Comparison of ENCODE assay signal across 16 cellular contexts in genomic region chr7:38584443-38585210, GRCh38. TPM values are rescaled to one million over a fixed set of nuclear protein-coding genes. Genes with fewer than 3 reads are reported as not detected.
DNase-seq lines count a peak whose midpoint lies in the region; ATAC-seq and TF ChIP-seq lines count a peak whose summit lies in the region.
"Had no signal": no experiment of that assay in that cellular context is flagged by ENCODE, and none has a peak within 500 bp of the region (broad histone marks: within the 10 kb centered on the region; RNA-seq: fewer than 3 reads in every experiment).

No MANE protein-coding gene starts in this region.

- CTCF ChIA-PET in PC-9 (lab: Charles Lee) = no interaction called here

- no peak overlapping the region for H3K4me2 ChIP-seq in PC-9
- H3K4me2 ChIP-seq: hepatocyte had no signal

- no peaks in the 10 kb centered on the region for H3K79me2 ChIP-seq in PC-9 (ENCODE audit: low read depth)
- H3K79me2 ChIP-seq: hepatocyte had no signal

- H3K27me3 ChIP-seq in left ventricle myocardium inferior (ENCODE audit: low read depth) = no peaks in the 10 kb centered on the region
- H3K27me3 ChIP-seq in PC-9 (ENCODE audit: insufficient read depth, low read depth) = peaks cover 45% of the 10 kb centered on the region
- H3K27me3 ChIP-seq: hepatocyte had no signal

- TF ChIP-seq CTCF in astrocyte of the spinal cord (IDR thresholded peaks at IDR 0.05; ENCODE audit: low read depth, low read length) (no peak), left ventricle myocardium inferior (IDR thresholded peaks at IDR 0.05; ENCODE audit: borderline replicate concordance) (no peak), PC-9 (conservative IDR thresholded peaks at IDR 0.05) (no peak)

- no peak overlapping the region for H3K27ac ChIP-seq in left ventricle myocardium inferior (replicated peaks)
- H3K27ac ChIP-seq in PC-9 = no peak overlapping the region
- H3K27ac ChIP-seq: hepatocyte, psoas muscle had no signal

- no peaks in the 10 kb centered on the region for H3K9me2 ChIP-seq in PC-9 (ENCODE audit: insufficient read depth)

- H3K9me3 ChIP-seq in left ventricle myocardium inferior (replicated peaks) = no peaks in the 10 kb centered on the region
- no peaks in the 10 kb centered on the region for H3K9me3 ChIP-seq in PC-9 (ENCODE audit: insufficient read depth, low read depth)
- H3K9me3 ChIP-seq: psoas muscle had no signal

- intact Hi-C loops in left ventricle myocardium inferior (cut with micrococcal nuclease) = no loop called here
- intact Hi-C loops in PC-9 (cut with micrococcal nuclease; ENCODE audit: unreplicated experiment) = no loop called here

- H3K4me3 ChIP-seq in astrocyte of the spinal cord (ENCODE audit: low read depth, low read length) = no peak overlapping the region
- H3K4me3 ChIP-seq in left ventricle myocardium inferior = peak overlapping the region; percentile 21
- H3K4me3 ChIP-seq in PC-9 = no peak overlapping the region
- H3K4me3 ChIP-seq: hepatocyte, psoas muscle had no signal

- no TSS peak for BruUV-seq in PC-9 (replicated peaks; lab: Mats Ljungman, UMichigan)

- POLR2A ChIA-PET in PC-9 (lab: Charles Lee; ENCODE audit: unreplicated experiment) = no interaction called here

- H3K36me3 ChIP-seq in left ventricle myocardium inferior (no peaks in the 10 kb centered on the region), PC-9 (ENCODE audit: low read depth) (no peaks in the 10 kb centered on the region)

- no peaks in the 10 kb centered on the region for H3F3A ChIP-seq in PC-9 (ENCODE audit: insufficient read depth, low read depth)

- no peaks in the 10 kb centered on the region for H4K20me1 ChIP-seq in PC-9 (ENCODE audit: insufficient read depth)

- ATAC-seq in GM21390 (IDR thresholded peaks at IDR 0.05; ENCODE audit: unreplicated experiment) = no peak
- ATAC-seq: activated CD8-positive, alpha-beta T cell treated with anti-CD3 and anti-CD28 coated beads for 36 hours had no signal

- no peak overlapping the region for H2AFZ ChIP-seq in PC-9
- H2AFZ ChIP-seq: hepatocyte had no signal

- peaks cover 20% of the 10 kb centered on the region for H3K4me1 ChIP-seq in left ventricle myocardium inferior
- no peaks in the 10 kb centered on the region for H3K4me1 ChIP-seq in PC-9 (replicated peaks; ENCODE audit: insufficient read depth)
- H3K4me1 ChIP-seq: psoas muscle had no signal

- in situ Hi-C loops in astrocyte of the spinal cord (cut with HindIII; ENCODE audit: low sequenced_read_pairs) = no loop called here

- DNase-seq in A172 (ENCODE audit: low spot score) = peak; percentile 98
- peak; percentile 1 for DNase-seq in HCEC 1CT
- DNase-seq in astrocyte of the spinal cord (ENCODE audit: low read depth, low spot score) = peak; percentile 73
- DNase-seq in left ventricle myocardium inferior = no peak
- no peak for DNase-seq in PC-9
- no peak for DNase-seq in NCI-H524 (lab: John Stamatoyannopoulos, UW)
- DNase-seq in NCI-H1930 (lab: John Stamatoyannopoulos, UW) = no peak
- DNase-seq: activated CD8-positive, alpha-beta T cell treated with anti-CD3 and anti-CD28 coated beads for 36 hours; activated naive CD4-positive, alpha-beta T cell treated with anti-CD3 and anti-CD28 coated beads, Interleukin-2, amount 10 ng/mL, durations not matched to agents 7 days and 5 days; AML-193; GDM1; KBM-7; NCI-H187 treated with DMSO at 0.1 percent for 48 hours; psoas muscle had no signal

RNA-seq across cellular contexts. Expression of gene AMPH, which starts 46.5 kb away (rescaled TPM):
- total RNA-seq in A172 (2014; rRNA removed; shearing (Covaris generic)) = 12.4 and 13.4 TPM in 2 replicates
- total RNA-seq in left ventricle myocardium inferior (2.6 TPM), PC-9 (2021) (not detected in 2 replicates)
- total RNA-seq: activated CD8-positive, alpha-beta T cell treated with anti-CD3 and anti-CD28 coated beads for 36 hours had no signal

Comparison
In these comparisons a context has a peak if more than half of its experiments do, and no peak if none do; other contexts are left out.
1. DNase-seq: peak in A172 (single experiment), HCEC 1CT (single experiment) and astrocyte of the spinal cord (single experiment); none in left ventricle myocardium inferior (single experiment), PC-9 (0 of 2), NCI-H524 (0 of 2) and NCI-H1930 (0 of 2).